ENCODE assay signal across 13 cellular contexts in the genomic region with DNA sequence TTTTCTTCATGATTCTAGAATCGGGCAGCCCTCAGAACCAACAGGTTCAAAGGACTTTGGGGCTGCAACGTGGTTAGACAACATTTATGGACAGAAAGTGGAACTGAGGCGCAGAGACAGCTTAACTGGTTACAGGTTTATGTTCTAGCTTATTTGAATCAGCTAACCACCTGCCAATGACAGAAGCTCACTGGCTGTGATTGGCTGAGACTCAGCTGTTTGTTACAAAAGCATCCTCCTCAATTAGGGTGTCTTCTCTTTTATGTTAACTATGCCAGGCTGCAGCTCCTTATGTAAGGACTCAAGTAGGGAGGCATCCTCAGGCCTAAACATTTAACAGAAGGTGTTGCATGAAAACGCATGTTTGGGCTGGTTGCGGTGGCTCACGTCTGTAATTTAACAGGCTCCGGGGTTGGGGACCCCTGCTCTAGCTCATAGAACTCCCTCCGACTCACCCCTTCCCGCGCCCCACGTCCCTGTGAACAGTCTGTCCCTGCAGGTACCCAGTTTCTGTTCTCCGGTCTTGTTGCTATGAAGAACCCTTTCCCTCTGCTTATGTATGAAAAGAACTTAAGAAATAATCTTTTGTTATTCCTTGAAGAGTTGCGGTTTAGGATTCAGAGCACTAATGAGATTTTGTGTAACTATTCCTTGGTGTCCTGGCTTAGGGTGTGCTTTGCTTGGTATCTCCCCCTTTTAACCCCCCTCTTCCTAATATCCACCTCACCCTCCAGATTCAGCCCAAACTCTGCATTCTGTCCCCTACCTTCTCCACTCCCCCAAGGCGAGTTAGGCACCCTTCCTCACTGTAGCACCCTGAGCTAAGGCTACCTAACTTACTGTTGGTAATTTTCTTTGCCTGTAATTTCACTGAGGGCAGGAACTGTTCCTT. TPM values are rescaled to one million over a fixed set of nuclear protein-coding genes. Genes with fewer than 3 reads are reported as not detected.
DNase-seq lines count a peak whose midpoint lies in the region; ATAC-seq, FAIRE-seq and TF ChIP-seq lines count a peak whose summit lies in the region.
"Had no signal": no experiment of that assay in that cellular context is flagged by ENCODE, and none has a peak within 500 bp of the region (broad histone marks: within the 10 kb centered on the region; RNA-seq: fewer than 3 reads in every experiment).

No MANE protein-coding gene starts in this region.

- WGBS in pancreas, 2 donors, result 92 to 93% methylated on average over 14 of the region's 14 CpGs

- no peaks in the 10 kb centered on the region for H3K27me3 Mint-ChIP-seq in stimulated activated naive CD8-positive, alpha-beta T cell treated with anti-CD3 and anti-CD28 coated beads, Interleukin-15, Interleukin-2, amounts not matched to agents 100 ng/mL and 50 ng/mL, for 24 hours
- H3K27me3 Mint-ChIP-seq in activated naive CD8-positive, alpha-beta T cell treated with anti-CD3 and anti-CD28 coated beads for 36 hours, result no peaks in the 10 kb centered on the region

- no peak for DNase-seq in stimulated activated naive CD8-positive, alpha-beta T cell treated with anti-CD3 and anti-CD28 coated beads, Interleukin-15, Interleukin-2, amounts not matched to agents 100 U/mL and 50 U/mL, for 24 hours
- no peak for DNase-seq in activated naive CD8-positive, alpha-beta T cell treated with anti-CD3 and anti-CD28 coated beads for 36 hours
- DNase-seq in mesenteric fat pad (ENCODE audit: low spot score) (peak; percentile 53), SJCRH30 (no peak), HEK293T (ENCODE audit: extremely low spot score) (no peak), pancreas (no peak), GM13977 (ENCODE audit: low spot score) (no peak)
- DNase-seq: activated CD4-positive, CD25-positive, alpha-beta regulatory T cell; brain microvascular endothelial cell; foreskin melanocyte; MV-4-11; NK-92 treated with Interleukin-12 subunit alpha and Interleukin-12 subunit beta, amount 100 ng/mL, for 24 hours had no signal

- H3K4me1 Mint-ChIP-seq in stimulated activated naive CD8-positive, alpha-beta T cell treated with anti-CD3 and anti-CD28 coated beads, Interleukin-15, Interleukin-2, amounts not matched to agents 100 ng/mL and 50 ng/mL, for 24 hours (ENCODE audit: low read depth), result peaks cover 33% of the 10 kb centered on the region
- H3K4me1 Mint-ChIP-seq in activated naive CD8-positive, alpha-beta T cell treated with anti-CD3 and anti-CD28 coated beads for 36 hours, result peaks cover 23% of the 10 kb centered on the region

- H3K9me3 Mint-ChIP-seq in stimulated activated naive CD8-positive, alpha-beta T cell treated with anti-CD3 and anti-CD28 coated beads, Interleukin-15, Interleukin-2, amounts not matched to agents 100 ng/mL and 50 ng/mL, for 24 hours, result no peaks in the 10 kb centered on the region
- H3K9me3 Mint-ChIP-seq in activated naive CD8-positive, alpha-beta T cell treated with anti-CD3 and anti-CD28 coated beads for 36 hours, result no peaks in the 10 kb centered on the region

- H3K27ac Mint-ChIP-seq in stimulated activated naive CD8-positive, alpha-beta T cell treated with anti-CD3 and anti-CD28 coated beads, Interleukin-15, Interleukin-2, amounts not matched to agents 100 ng/mL and 50 ng/mL, for 24 hours, result peak overlapping the region; percentile 52
- H3K27ac Mint-ChIP-seq in activated naive CD8-positive, alpha-beta T cell treated with anti-CD3 and anti-CD28 coated beads for 36 hours, result peak overlapping the region; percentile 68

- H3K4me3 ChIP-seq in SJCRH30 (no peak overlapping the region), pancreas (no peak overlapping the region)

- FAIRE-seq in pancreas (lab: Jason Lieb, UNC), result no peak

- ATAC-seq in stimulated activated naive CD8-positive, alpha-beta T cell treated with anti-CD3 and anti-CD28 coated beads, Interleukin-15, Interleukin-2, amounts not matched to agents 100 U/mL and 50 U/mL, for 24 hours, result no peak
- no peak for ATAC-seq in pancreas

- peaks cover 8% of the 10 kb centered on the region for H3K36me3 Mint-ChIP-seq in stimulated activated naive CD8-positive, alpha-beta T cell treated with anti-CD3 and anti-CD28 coated beads, Interleukin-15, Interleukin-2, amounts not matched to agents 100 ng/mL and 50 ng/mL, for 24 hours (ENCODE audit: low read depth)
- H3K36me3 Mint-ChIP-seq in activated naive CD8-positive, alpha-beta T cell treated with anti-CD3 and anti-CD28 coated beads for 36 hours, result peaks cover 15% of the 10 kb centered on the region

- no peaks in the 10 kb centered on the region for H3K27me3 ChIP-seq in SJCRH30
- H3K27me3 ChIP-seq in pancreas, result no peaks in the 10 kb centered on the region
- H3K27me3 ChIP-seq: brain microvascular endothelial cell had no signal

- TF ChIP-seq CTCF in pancreas (IDR thresholded peaks at IDR 0.05), result no peak
- no peak for TF ChIP-seq CTCF in GM13977 (IDR thresholded peaks at IDR 0.05; ENCODE audit: extremely low read depth, insufficient read depth, missing control alignments)

- H3K4me3 Mint-ChIP-seq in stimulated activated naive CD8-positive, alpha-beta T cell treated with anti-CD3 and anti-CD28 coated beads, Interleukin-15, Interleukin-2, amounts not matched to agents 100 ng/mL and 50 ng/mL, for 24 hours, result peak overlapping the region; percentile 90
- peak overlapping the region; percentile 74 for H3K4me3 Mint-ChIP-seq in activated naive CD8-positive, alpha-beta T cell treated with anti-CD3 and anti-CD28 coated beads for 36 hours

- intact Hi-C loops in pancreas (cut with DNase I), result no loop called here

- CTCF ChIA-PET in HEK293T (lab: Yijun Ruan, JAX), result interaction anchor here (0.5 to 1.3 kb wide), 4 partner anchors 20 to 350 kb away, joined by 3 to 5 read pairs (median 4); no protein-coding TSS in a partner anchor

- peaks cover 5% of the 10 kb centered on the region for H3K4me1 ChIP-seq in SJCRH30
- H3K4me1 ChIP-seq in pancreas, result peaks cover 9 to 35% (median 18%) of the 10 kb centered on the region in 3 donors

- H3K9me3 ChIP-seq in SJCRH30 (replicated peaks) (no peaks in the 10 kb centered on the region), pancreas (no peaks in the 10 kb centered on the region)

- in situ Hi-C loops in GM13977 (cut with MboI; ENCODE audit: low pct_unique_long_range_greater_than_20kb, low sequenced_read_pairs, unreplicated experiment), result no loop called here

- H3K36me3 ChIP-seq in SJCRH30, result no peaks in the 10 kb centered on the region
- no peaks in the 10 kb centered on the region for H3K36me3 ChIP-seq in pancreas
- H3K36me3 ChIP-seq: brain microvascular endothelial cell had no signal

- POLR2A ChIA-PET in HEK293T (lab: Yijun Ruan, JAX), result interaction anchor here (0.7 to 1.5 kb wide), 6 partner anchors 9 to 19 kb away, joined by 3 to 5 read pairs (median 4); no protein-coding TSS in a partner anchor

- no peak overlapping the region for H3K27ac ChIP-seq in SJCRH30
- H3K27ac ChIP-seq in pancreas, result no peak overlapping the region

TF ChIP-seq in HEK293T, 16 proteins besides CTCF, POLR2A, EP300 and RAD21:
- TF ChIP-seq BHLHE40 (IDR thresholded peaks at IDR 0.05; ENCODE audit: borderline replicate concordance), result no peak
- TF ChIP-seq HDGF (IDR thresholded peaks at IDR 0.05; ENCODE audit: borderline replicate concordance), result no peak
- no peak for TF ChIP-seq CTBP1 (IDR thresholded peaks at IDR 0.05; ENCODE audit: borderline replicate concordance)
- no peak for TF ChIP-seq LEF1 (IDR thresholded peaks at IDR 0.05; ENCODE audit: borderline replicate concordance)
- no peak for TF ChIP-seq ELF4 (IDR thresholded peaks at IDR 0.05)
- no peak for TF ChIP-seq ZNF384 (IDR thresholded peaks at IDR 0.05)
- no peak for TF ChIP-seq PKNOX1 (IDR thresholded peaks at IDR 0.05)
- TF ChIP-seq ARNT (IDR thresholded peaks at IDR 0.05), result no peak
- TF ChIP-seq FOXM1 (IDR thresholded peaks at IDR 0.05; ENCODE audit: borderline replicate concordance), result no peak
- TF ChIP-seq NFRKB (IDR thresholded peaks at IDR 0.05), result no peak
- no peak for TF ChIP-seq FOXK2 (IDR thresholded peaks at IDR 0.05)

RNA-seq across cellular contexts. Expression of gene TMEM181, which starts 1.2 kb away (rescaled TPM):
- total RNA-seq in activated naive CD8-positive, alpha-beta T cell treated with anti-CD3 and anti-CD28 coated beads for 36 hours, result 10 to 100 TPM; 10.1 to 10.5 TPM
- 27.3 TPM for total RNA-seq in mesenteric fat pad
- total RNA-seq in SJCRH30 (2014; rRNA removed; shearing (Covaris generic)), result 31.1 and 33.5 TPM in 2 replicates
- total RNA-seq in pancreas, result 10 to 100 TPM; 18.9 to 32.8 (median 25.9) TPM
- 10 to 100 TPM; 14.1 to 19.1 TPM for polyA plus RNA-seq in pancreas
